In genomic region chr3:167740961-167741587, GRCh38 we compare ENCODE assay signal across 8 cellular contexts. TPM values are rescaled to one million over a fixed set of nuclear protein-coding genes. Genes with fewer than 3 reads are reported as not detected.
DNase-seq lines count a peak whose midpoint lies in the region; ATAC-seq and TF ChIP-seq lines count a peak whose summit lies in the region.

No MANE protein-coding gene starts in this region.

- H3K9me3 Mint-ChIP-seq in chondrocyte (ENCODE audit: low read depth): no peaks in the 10 kb centered on the region

- DNase-seq in SIG-M5 treated with dmso at 0.1 percent for 504 hours (lab: John Stamatoyannopoulos, UW; ENCODE audit: unreplicated experiment) (peak; percentile 74), SIG-M5 (lab: John Stamatoyannopoulos, UW) (no peak), RPMI8226 (peak; percentile 39), chondrocyte (ENCODE audit: low spot score) (no peak), midbrain (lab: John Stamatoyannopoulos, UW) (peak; percentile 57), DMS153 (lab: John Stamatoyannopoulos, UW) (no peak)

- no peak overlapping the region for H3K4me3 Mint-ChIP-seq in chondrocyte (ENCODE audit: unreplicated experiment)

- no peak overlapping the region for H3K27ac Mint-ChIP-seq in chondrocyte (ENCODE audit: unreplicated experiment)

- ATAC-seq in GM21360 (IDR thresholded peaks at IDR 0.05; ENCODE audit: unreplicated experiment) (peak; percentile 96), HG03439 (IDR thresholded peaks at IDR 0.05; ENCODE audit: unreplicated experiment) (peak; percentile 84)

- no peaks in the 10 kb centered on the region for H3K36me3 Mint-ChIP-seq in chondrocyte (ENCODE audit: low read depth)

- H3K27me3 Mint-ChIP-seq in chondrocyte (ENCODE audit: low read depth): peaks cover 13% of the 10 kb centered on the region

- H3K4me1 Mint-ChIP-seq in chondrocyte (ENCODE audit: low read depth): no peaks in the 10 kb centered on the region

- peak; percentile 73 for TF ChIP-seq CTCF in chondrocyte (IDR thresholded peaks at IDR 0.05)

RNA-seq across cellular contexts. Expression of gene SERPINI1, which starts 5.6 kb away (rescaled TPM):
- 1.3 to 2.5 TPM (median 2.4 TPM) in 3 replicates for total RNA-seq in chondrocyte

RNA-seq across cellular contexts. Expression of gene PDCD10, which starts 6.4 kb away (rescaled TPM):
- total RNA-seq in chondrocyte: 37.2 to 40.7 TPM (median 39.1 TPM) in 3 replicates

Comparison
In these comparisons a context has a peak if more than half of its experiments do, and no peak if none do; other contexts are left out.
1. DNase-seq: peak in SIG-M5 treated with dmso at 0.1 percent for 504 hours (single experiment), RPMI8226 (single experiment) and midbrain (single experiment); none in SIG-M5 (single experiment), chondrocyte (single experiment) and DMS153 (single experiment).